ENCODE assay signal across 9 cellular contexts in genomic region chr2:226031962-226032441, GRCh38.
DNase-seq lines count a peak whose midpoint lies in the region; FAIRE-seq and TF ChIP-seq lines count a peak whose summit lies in the region.
"Had no signal": no experiment of that assay in that cellular context is flagged by ENCODE, and none has a peak within 500 bp of the region (broad histone marks: within the 10 kb centered on the region; RNA-seq: fewer than 3 reads in every experiment).

No MANE protein-coding gene starts in this region.

- no peaks in the 10 kb centered on the region for H3K79me2 ChIP-seq in astrocyte (ENCODE audit: insufficient read depth, low read length)

- peak overlapping the region; percentile 95 for H3K27ac Mint-ChIP-seq in astrocyte (ENCODE audit: unreplicated experiment)
- H3K27ac Mint-ChIP-seq in T-helper 2 cell treated with Interferon-gamma antibody and Interleukin-4, amounts not matched to agents 5 μg/mL and 100 μg/mL, for 36 hours = no peak overlapping the region

- H3K9me3 Mint-ChIP-seq in astrocyte (ENCODE audit: unreplicated experiment) = peaks cover 7% of the 10 kb centered on the region
- no peaks in the 10 kb centered on the region for H3K9me3 Mint-ChIP-seq in T-helper 2 cell treated with Interferon-gamma antibody and Interleukin-4, amounts not matched to agents 5 μg/mL and 100 μg/mL, for 36 hours

- H3K9ac ChIP-seq in astrocyte (ENCODE audit: low read length) (peak overlapping the region; percentile 86), stomach smooth muscle (ENCODE audit: low read length in 2 of 2) (no peak overlapping the region)

- peak overlapping the region; percentile 95 for H3K4me2 ChIP-seq in astrocyte (ENCODE audit: low read length)

- H3K4me3 Mint-ChIP-seq in astrocyte (ENCODE audit: unreplicated experiment) = peak overlapping the region; percentile 86
- no peak overlapping the region for H3K4me3 Mint-ChIP-seq in T-helper 2 cell treated with Interferon-gamma antibody and Interleukin-4, amounts not matched to agents 5 μg/mL and 100 μg/mL, for 36 hours

- H3K27me3 ChIP-seq in astrocyte (ENCODE audit: insufficient read depth, low read length) (no peaks in the 10 kb centered on the region), stomach smooth muscle (ENCODE audit: control insufficient read depth in 1 of 2, insufficient read depth in 2 of 2, low read length in 2 of 2) (no peaks in the 10 kb centered on the region)

- H3K4me1 ChIP-seq in astrocyte (ENCODE audit: insufficient read depth, low read length) (peaks cover 8% of the 10 kb centered on the region), stomach smooth muscle (ENCODE audit: control insufficient read depth, insufficient read depth, low read length) (no peaks in the 10 kb centered on the region)

- no peaks in the 10 kb centered on the region for H3K27me3 Mint-ChIP-seq in astrocyte (ENCODE audit: low read depth, unreplicated experiment)
- peaks cover 35% of the 10 kb centered on the region for H3K27me3 Mint-ChIP-seq in T-helper 2 cell treated with Interferon-gamma antibody and Interleukin-4, amounts not matched to agents 5 μg/mL and 100 μg/mL, for 36 hours (ENCODE audit: low read depth)

- no peak for TF ChIP-seq CTCF in astrocyte (IDR thresholded peaks at IDR 0.05; ENCODE audit: insufficient read depth, low read depth, low read length)
- no peak for TF ChIP-seq CTCF in GM20000 (IDR thresholded peaks at IDR 0.05; ENCODE audit: extremely low read depth, missing control alignments)

- H3K4me3 ChIP-seq in astrocyte (ENCODE audit: insufficient read depth, low read depth, low read length) (peak overlapping the region; percentile 71), stomach smooth muscle (ENCODE audit: low read length in 2 of 2) (peak overlapping the region; percentile 68 to 82)

- no peak for FAIRE-seq in astrocyte (lab: Jason Lieb, UNC)

- peaks cover 15% of the 10 kb centered on the region for H3K4me1 Mint-ChIP-seq in astrocyte (ENCODE audit: low read depth, unreplicated experiment)
- H3K4me1 Mint-ChIP-seq in T-helper 2 cell treated with Interferon-gamma antibody and Interleukin-4, amounts not matched to agents 5 μg/mL and 100 μg/mL, for 36 hours (ENCODE audit: low read depth) = no peaks in the 10 kb centered on the region

- H3K36me3 Mint-ChIP-seq in astrocyte (ENCODE audit: low read depth, unreplicated experiment) = no peaks in the 10 kb centered on the region
- no peaks in the 10 kb centered on the region for H3K36me3 Mint-ChIP-seq in T-helper 2 cell treated with Interferon-gamma antibody and Interleukin-4, amounts not matched to agents 5 μg/mL and 100 μg/mL, for 36 hours (ENCODE audit: low read depth)

- H3K9me3 ChIP-seq in astrocyte (ENCODE audit: insufficient read depth, low read depth, low read length) (no peaks in the 10 kb centered on the region), stomach smooth muscle (ENCODE audit: control insufficient read depth in 2 of 2, low read length in 2 of 2) (no peaks in the 10 kb centered on the region)

- DNase-seq in NCI-H82 (lab: John Stamatoyannopoulos, UW) (peak; percentile 38), NCI-H82 treated with DMSO at 0.1 percent for 48 hours (lab: John Stamatoyannopoulos, UW; ENCODE audit: unreplicated experiment) (no peak), astrocyte (ENCODE audit: low read depth) (peak; percentile 39), iPS-NIHi11 (ENCODE audit: low spot score) (peak; percentile 14), GM20000 (ENCODE audit: low spot score) (no peak), NCI-H1105 (lab: John Stamatoyannopoulos, UW) (no peak)
- DNase-seq in T-helper 2 cell treated with Interferon-gamma antibody and Interleukin-4, amounts not matched to agents 5 μg/mL and 100 μg/mL, for 36 hours (ENCODE audit: low spot score) = no peak
- DNase-seq: AML-193 had no signal

- no peaks in the 10 kb centered on the region for H4K20me1 ChIP-seq in astrocyte (ENCODE audit: insufficient read depth, low read length)

- no peaks in the 10 kb centered on the region for H3K36me3 ChIP-seq in astrocyte (ENCODE audit: insufficient read depth, low read length)
- no peaks in the 10 kb centered on the region for H3K36me3 ChIP-seq in stomach smooth muscle (ENCODE audit: control insufficient read depth in 2 of 2, insufficient read depth in 2 of 2, low read length in 2 of 2)

- H3K27ac ChIP-seq in astrocyte (ENCODE audit: low read depth, low read length) = peak overlapping the region; percentile 83
- H3K27ac ChIP-seq in stomach smooth muscle (ENCODE audit: low read length) = no peak overlapping the region

- H2AFZ ChIP-seq in astrocyte (ENCODE audit: low read depth, low read length) = peak overlapping the region; percentile 7

Comparison
In these comparisons a context has a peak if more than half of its experiments do, and no peak if none do; other contexts are left out.
1. DNase-seq: peak in NCI-H82 (single experiment), astrocyte (single experiment) and iPS-NIHi11 (single experiment); none in NCI-H82 treated with DMSO at 0.1 percent for 48 hours (single experiment), GM20000 (single experiment), NCI-H1105 (single experiment) and T-helper 2 cell treated with Interferon-gamma antibody and Interleukin-4, amounts not matched to agents 5 μg/mL and 100 μg/mL, for 36 hours (single experiment).